In the genomic region with DNA sequence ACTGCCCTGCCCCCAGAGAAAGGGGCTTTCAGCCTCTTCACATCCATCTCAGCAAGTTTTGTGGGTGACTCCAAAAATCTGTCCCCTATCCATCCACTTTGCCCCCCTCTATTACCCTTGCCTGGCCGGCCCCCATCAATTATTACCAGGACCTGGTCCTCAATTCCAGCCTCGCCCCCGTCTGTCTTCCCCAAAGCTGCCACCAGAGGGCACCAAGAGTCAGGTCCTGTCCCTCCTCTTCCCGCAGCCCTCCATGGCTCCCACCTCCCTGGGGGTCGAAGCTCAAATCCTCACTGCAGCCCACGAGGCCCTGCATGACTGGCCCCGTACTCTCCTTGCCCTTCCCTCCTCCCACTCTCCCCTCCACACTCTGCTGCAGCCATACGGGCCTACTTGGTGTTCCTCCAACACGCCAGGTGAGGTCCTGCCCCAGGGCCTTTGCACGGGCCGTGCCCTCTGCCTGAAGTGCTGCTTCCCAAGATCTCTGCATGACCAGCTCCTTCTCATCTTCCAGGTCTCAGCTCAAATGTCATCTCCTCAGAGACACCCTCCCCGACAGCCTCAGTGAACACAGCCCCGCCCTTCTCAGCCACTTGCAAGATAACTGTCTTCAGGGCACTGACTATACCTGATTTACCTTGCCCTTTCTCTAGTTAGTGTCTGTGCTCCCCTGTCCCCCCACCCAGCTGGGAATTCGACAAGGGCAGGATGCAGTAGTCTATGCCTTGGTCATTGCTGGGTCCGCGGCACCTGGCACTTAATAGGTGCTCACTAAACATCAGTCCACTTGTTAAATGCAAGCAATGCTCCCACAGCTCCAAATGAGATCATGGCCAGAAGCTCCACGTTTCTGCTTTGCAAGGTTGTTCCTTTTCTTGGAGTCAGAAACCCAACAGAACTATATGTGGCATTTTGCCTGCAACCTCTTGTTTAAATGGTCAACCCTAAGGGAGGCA, we compare ENCODE assay signal across 9 cellular contexts. TPM values are rescaled to one million over a fixed set of nuclear protein-coding genes. Genes with fewer than 3 reads are reported as not detected.
DNase-seq lines count a peak whose midpoint lies in the region; ATAC-seq and TF ChIP-seq lines count a peak whose summit lies in the region.
"Had no signal": no experiment of that assay in that cellular context is flagged by ENCODE, and none has a peak within 500 bp of the region (broad histone marks: within the 10 kb centered on the region; RNA-seq: fewer than 3 reads in every experiment).

No MANE protein-coding gene starts in this region.

- no peak overlapping the region for H3K4me3 Mint-ChIP-seq in central memory CD8-positive, alpha-beta T cell
- H3K4me3 Mint-ChIP-seq: IgD-negative memory B cell had no signal

- H3K9me3 ChIP-seq in BE2C: no peaks in the 10 kb centered on the region
- H3K9me3 ChIP-seq in liver (ENCODE audit: control insufficient read depth in 4 of 4, low read length in 3 of 4): no peaks in the 10 kb centered on the region

- H3K27ac Mint-ChIP-seq in central memory CD8-positive, alpha-beta T cell (ENCODE audit: low read depth): no peak overlapping the region
- H3K27ac Mint-ChIP-seq: IgD-negative memory B cell had no signal

- peaks cover 51% of the 10 kb centered on the region for H3K27me3 Mint-ChIP-seq in central memory CD8-positive, alpha-beta T cell

- no peaks in the 10 kb centered on the region for H3K9me3 Mint-ChIP-seq in central memory CD8-positive, alpha-beta T cell
- H3K9me3 Mint-ChIP-seq: IgD-negative memory B cell had no signal

- TF ChIP-seq CTCF in BE2C (IDR thresholded peaks at IDR 0.05; ENCODE audit: low read depth, low read length) (peak; percentile 75), HFF-Myc (IDR thresholded peaks at IDR 0.05; ENCODE audit: low read depth, low read length, missing control alignments) (peak; percentile 80), WI38 (IDR thresholded peaks at IDR 0.05; ENCODE audit: low read depth, low read length) (peak; percentile 67), liver (IDR thresholded peaks at IDR 0.05; ENCODE audit: low read depth, low read length, missing input control) (peak; percentile 73)

- WGBS in liver: 55% methylated on average over 17 of the region's 17 CpGs

- peak; percentile 78 to 83 for TF ChIP-seq RAD21 in liver (IDR thresholded peaks at IDR 0.05)

- H3K27ac ChIP-seq in liver (ENCODE audit: low read depth in 1 of 2, low read length in 2 of 2): no peak overlapping the region

- peaks cover 2% of the 10 kb centered on the region for H3K36me3 Mint-ChIP-seq in central memory CD8-positive, alpha-beta T cell (ENCODE audit: insufficient read depth)
- H3K36me3 Mint-ChIP-seq: IgD-negative memory B cell had no signal

- no peak overlapping the region for H3K9ac ChIP-seq in liver (ENCODE audit: low read depth in 1 of 2, low read length in 2 of 2)

- no peak overlapping the region for H3K4me3 ChIP-seq in BE2C (ENCODE audit: low read depth, low read length)
- H3K4me3 ChIP-seq in HFF-Myc (replicated peaks; ENCODE audit: low read depth, low read length): no peak overlapping the region
- H3K4me3 ChIP-seq in WI38 (ENCODE audit: low read depth, low read length): no peak overlapping the region
- no peak overlapping the region for H3K4me3 ChIP-seq in liver (ENCODE audit: low read depth in 1 of 3, low read length in 3 of 3)

- H3K36me3 ChIP-seq in BE2C (no peaks in the 10 kb centered on the region), liver (ENCODE audit: control insufficient read depth in 4 of 4, insufficient read depth in 3 of 4, low read depth in 1 of 4, low read length in 3 of 4) (no peaks in the 10 kb centered on the region)

- DNase-seq in BE2C (peak; percentile 84), HFF-Myc (ENCODE audit: extremely low read depth, low read depth) (no peak)
- DNase-seq in central memory CD8-positive, alpha-beta T cell (ENCODE audit: low spot score in 2 of 2): peak; percentile 40 to 68
- peak; percentile 33 to 63 (median 59) for DNase-seq in stimulated activated CD4-positive, alpha-beta T cell treated with anti-CD3 and anti-CD28 coated beads, TNF-alpha, amount 100 ng/mL, for 48 hours (ENCODE audit: low read depth in 3 of 3)

- no peak for ATAC-seq in central memory CD8-positive, alpha-beta T cell (replicated peaks; ENCODE audit: extremely low read depth, poor library complexity, severe bottlenecking)
- ATAC-seq in HG02885 (IDR thresholded peaks at IDR 0.05; ENCODE audit: poor library complexity, unreplicated experiment) (no peak), HG03354 (IDR thresholded peaks at IDR 0.05; ENCODE audit: poor library complexity, severe bottlenecking, unreplicated experiment) (no peak)

- no peaks in the 10 kb centered on the region for H3K4me1 ChIP-seq in BE2C
- peaks cover 0 to 3% (median 1%) of the 10 kb centered on the region in 4 donors for H3K4me1 ChIP-seq in liver (ENCODE audit: control insufficient read depth in 4 of 4, insufficient read depth in 4 of 4, low read length in 3 of 4)

- H3K4me1 Mint-ChIP-seq in central memory CD8-positive, alpha-beta T cell: no peaks in the 10 kb centered on the region

- H3K27me3 ChIP-seq in BE2C (peaks cover 51% of the 10 kb centered on the region), liver (ENCODE audit: control insufficient read depth in 4 of 4, insufficient read depth in 4 of 4, low read length in 3 of 4) (peaks cover 0 to 3% (median 0%) of the 10 kb centered on the region in 4 donors)

TF ChIP-seq in liver, 16 proteins besides CTCF, POLR2A, EP300 and RAD21:
- TF ChIP-seq, protein P1, sequence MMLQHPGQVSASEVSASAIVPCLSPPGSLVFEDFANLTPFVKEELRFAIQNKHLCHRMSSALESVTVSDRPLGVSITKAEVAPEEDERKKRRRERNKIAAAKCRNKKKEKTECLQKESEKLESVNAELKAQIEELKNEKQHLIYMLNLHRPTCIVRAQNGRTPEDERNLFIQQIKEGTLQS (IDR thresholded peaks at IDR 0.05): no peak
- TF ChIP-seq GABPA (IDR thresholded peaks at IDR 0.05 in 1 of 2, conservative IDR thresholded peaks at IDR 0.05 in 1 of 2) (no peak), HNF4A (conservative IDR thresholded peaks at IDR 0.05) (no peak), FOXA2 (IDR thresholded peaks at IDR 0.05) (no peak), HNF4G (IDR thresholded peaks at IDR 0.05) (no peak), EGR1 (IDR thresholded peaks at IDR 0.05; ENCODE audit: low read depth in 2 of 2) (no peak), SP1 (IDR thresholded peaks at IDR 0.05) (no peak), RXRA (IDR thresholded peaks at IDR 0.05) (no peak), FOXA1 (IDR thresholded peaks at IDR 0.05) (no peak), YY1 (IDR thresholded peaks at IDR 0.05) (no peak)
- TF ChIP-seq, protein P2, sequence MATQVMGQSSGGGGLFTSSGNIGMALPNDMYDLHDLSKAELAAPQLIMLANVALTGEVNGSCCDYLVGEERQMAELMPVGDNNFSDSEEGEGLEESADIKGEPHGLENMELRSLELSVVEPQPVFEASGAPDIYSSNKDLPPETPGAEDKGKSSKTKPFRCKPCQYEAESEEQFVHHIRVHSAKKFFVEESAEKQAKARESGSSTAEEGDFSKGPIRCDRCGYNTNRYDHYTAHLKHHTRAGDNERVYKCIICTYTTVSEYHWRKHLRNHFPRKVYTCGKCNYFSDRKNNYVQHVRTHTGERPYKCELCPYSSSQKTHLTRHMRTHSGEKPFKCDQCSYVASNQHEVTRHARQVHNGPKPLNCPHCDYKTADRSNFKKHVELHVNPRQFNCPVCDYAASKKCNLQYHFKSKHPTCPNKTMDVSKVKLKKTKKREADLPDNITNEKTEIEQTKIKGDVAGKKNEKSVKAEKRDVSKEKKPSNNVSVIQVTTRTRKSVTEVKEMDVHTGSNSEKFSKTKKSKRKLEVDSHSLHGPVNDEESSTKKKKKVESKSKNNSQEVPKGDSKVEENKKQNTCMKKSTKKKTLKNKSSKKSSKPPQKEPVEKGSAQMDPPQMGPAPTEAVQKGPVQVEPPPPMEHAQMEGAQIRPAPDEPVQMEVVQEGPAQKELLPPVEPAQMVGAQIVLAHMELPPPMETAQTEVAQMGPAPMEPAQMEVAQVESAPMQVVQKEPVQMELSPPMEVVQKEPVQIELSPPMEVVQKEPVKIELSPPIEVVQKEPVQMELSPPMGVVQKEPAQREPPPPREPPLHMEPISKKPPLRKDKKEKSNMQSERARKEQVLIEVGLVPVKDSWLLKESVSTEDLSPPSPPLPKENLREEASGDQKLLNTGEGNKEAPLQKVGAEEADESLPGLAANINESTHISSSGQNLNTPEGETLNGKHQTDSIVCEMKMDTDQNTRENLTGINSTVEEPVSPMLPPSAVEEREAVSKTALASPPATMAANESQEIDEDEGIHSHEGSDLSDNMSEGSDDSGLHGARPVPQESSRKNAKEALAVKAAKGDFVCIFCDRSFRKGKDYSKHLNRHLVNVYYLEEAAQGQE (IDR thresholded peaks at IDR 0.05): no peak

RNA-seq across cellular contexts. Expression of a gene that starts 16.8 kb away (rescaled TPM):
- not detected for polyA plus RNA-seq in BE2C (2012; ENCODE audit: insufficient read depth, insufficient read length, low read depth)
- total RNA-seq in liver: 1 to 10 TPM; 2.8 to 3.1 TPM
- polyA plus RNA-seq in liver: 1 to 10 TPM in 1 of 2 donors, under 1 TPM in 1; 0.58 to 3.2 TPM
- polyA plus RNA-seq: IgD-negative memory B cell had no signal

RNA-seq across cellular contexts. Expression of a gene that starts 36.4 kb away (rescaled TPM):
- polyA plus RNA-seq in BE2C (2012; ENCODE audit: insufficient read depth, insufficient read length, low read depth): 0.14 TPM
- total RNA-seq in liver: 100 to 1,000 TPM in 1 of 2 donors, 10 to 100 TPM in 1; 57.8 to 581 TPM
- polyA plus RNA-seq in liver: 1,000 to 10,000 TPM in 1 of 2 donors, 100 to 1,000 TPM in 1; 741 to 1,122 TPM

RNA-seq across cellular contexts. Expression of a gene that starts 41.2 kb away (rescaled TPM):
- polyA plus RNA-seq in BE2C (2012; ENCODE audit: insufficient read depth, insufficient read length, low read depth): 0.25 TPM
- total RNA-seq in liver: 10 to 100 TPM; 13.3 to 83.8 TPM
- 10 to 100 TPM; 51.8 to 61.5 TPM for polyA plus RNA-seq in liver
- polyA plus RNA-seq: IgD-negative memory B cell had no signal

RNA-seq across cellular contexts. Expression of a gene that starts 58.0 kb away (rescaled TPM):
- polyA plus RNA-seq in BE2C (2012; ENCODE audit: insufficient read depth, insufficient read length, low read depth): 0.15 TPM
- 10 to 100 TPM in 1 of 2 donors, 1 to 10 TPM in 1; 3.1 to 49.1 TPM for total RNA-seq in liver
- polyA plus RNA-seq in liver: 10 to 100 TPM in 1 of 2 donors, 1 to 10 TPM in 1; 5.0 to 14.1 TPM
